In genomic region chr4:88093874-88094273, GRCh38 we compare ENCODE assay signal across 2 cellular contexts.
A peak's percentile ranks its signal among the peaks of the same experiment; 100 is the strongest.
TF ChIP-seq lines count a peak whose summit lies in the region.

No MANE protein-coding gene starts in this region.

TF ChIP-seq in liver, 16 proteins besides CTCF, POLR2A, EP300 and RAD21 (continued from another document):
- TF ChIP-seq ZBTB33 (IDR thresholded peaks at IDR 0.05): peak; percentile 24
- peak in 1 of 2 donors; percentile 51 for TF ChIP-seq RXRA (IDR thresholded peaks at IDR 0.05)
- TF ChIP-seq SP1 (IDR thresholded peaks at IDR 0.05): no peak
- TF ChIP-seq JUND (IDR thresholded peaks at IDR 0.05): peak in 1 of 2 donors; percentile 45
- TF ChIP-seq TAF1 (conservative IDR thresholded peaks at IDR 0.05): no peak
- TF ChIP-seq HNF4A (conservative IDR thresholded peaks at IDR 0.05): peak; percentile 37 to 68

TF ChIP-seq in HepG2, 621 proteins besides CTCF, POLR2A, EP300 and RAD21 (continued from another document):
- TF ChIP-seq HOMEZ (CRISPR knock-in tag; IDR thresholded peaks at IDR 0.05; ENCODE audit: low read depth) (no peak), ZNF337 (CRISPR knock-in tag; IDR thresholded peaks at IDR 0.05; ENCODE audit: borderline replicate concordance, low read depth) (no peak)
TF ChIP-seq in HepG2: peak in this region for 0.
